8 cellular contexts compared by ENCODE assay signal in the genomic region with DNA sequence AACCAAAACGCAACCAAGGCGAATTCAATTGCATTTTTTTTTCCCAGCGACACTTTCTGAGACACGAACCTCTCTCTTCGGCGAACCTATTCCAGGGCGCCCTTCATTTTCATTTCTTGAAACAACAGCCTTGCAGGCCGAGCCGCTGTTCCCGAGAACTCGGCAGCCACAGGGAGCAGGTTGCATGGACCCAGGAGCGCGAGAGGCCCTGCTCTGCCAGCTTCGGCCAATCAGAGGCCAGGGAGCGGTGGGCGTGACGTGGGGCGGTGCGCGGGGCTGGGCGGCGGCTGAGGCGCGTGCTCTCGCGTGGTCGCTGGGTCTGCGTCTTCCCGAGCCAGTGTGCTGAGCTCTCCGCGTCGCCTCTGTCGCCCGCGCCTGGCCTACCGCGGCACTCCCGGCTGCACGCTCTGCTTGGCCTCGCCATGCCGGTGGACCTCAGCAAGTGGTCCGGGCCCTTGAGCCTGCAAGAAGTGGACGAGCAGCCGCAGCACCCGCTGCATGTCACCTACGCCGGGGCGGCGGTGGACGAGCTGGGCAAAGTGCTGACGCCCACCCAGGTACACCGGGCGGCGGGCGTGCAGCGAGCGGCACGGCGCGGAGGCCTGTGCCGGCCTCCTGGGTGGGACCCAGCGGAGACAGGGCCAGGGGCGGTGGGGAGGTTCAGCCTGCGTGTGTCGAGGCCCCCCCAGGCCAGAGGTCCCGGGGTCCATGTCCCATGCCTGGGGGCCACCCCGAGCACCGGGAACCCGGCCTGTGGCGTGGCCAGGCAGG. TPM values are rescaled to one million over a fixed set of nuclear protein-coding genes. Genes with fewer than 3 reads are reported as not detected.
DNase-seq lines count a peak whose midpoint lies in the region; ATAC-seq and TF ChIP-seq lines count a peak whose summit lies in the region.

PEBP1 (plus strand) TSS at position 337 of the 771 bp plus-strand sequence; CDS start at position 423, 86 bp downstream.

- TF ChIP-seq CTCF in GM12874 (IDR thresholded peaks at IDR 0.05; ENCODE audit: insufficient read depth, low read depth, low read length) = peak; percentile 14; the same call in 1 of the 2 replicates
- TF ChIP-seq CTCF in adrenal gland (IDR thresholded peaks at IDR 0.05) = no peak
- TF ChIP-seq CTCF in heart left ventricle (IDR thresholded peaks at IDR 0.05) = peak in 1 of 12 donors; percentile 25
- no peak for TF ChIP-seq CTCF in type B pancreatic cell (conservative IDR thresholded peaks at IDR 0.05)

- H3K36me3 ChIP-seq in adrenal gland (replicated peaks in 1 of 2) = peaks cover 0 to 30% of the 10 kb centered on the region in 2 donors
- H3K36me3 ChIP-seq in heart left ventricle = peaks cover 0 to 34% (median 30%) of the 10 kb centered on the region in 9 donors

- intact Hi-C loops in adrenal gland (cut with DNase I) = no loop called here
- intact Hi-C loops in heart left ventricle (cut with DNase I) = loop anchor here in 3 of 10 donors (5.0 to 10.0 kb wide), 3 partner anchors 46 to 261 kb away; partner anchors contain the start of gene TAOK3 (in 1 of the 3)
- intact Hi-C loops in posterior cingulate gyrus (cut with DNase I) = loop anchor here (5.0 kb wide), 1 partner anchor 51 kb away; no protein-coding TSS in a partner anchor

- H3K9me3 ChIP-seq in adrenal gland (replicated peaks in 1 of 3) (no peaks in the 10 kb centered on the region), heart left ventricle (no peaks in the 10 kb centered on the region)

- peak; percentile 89 for DNase-seq in NCI-H1436 (lab: John Stamatoyannopoulos, UW)
- DNase-seq in T-helper 1 cell = peak; percentile 81 to 92 (median 88)
- peak; percentile 96 to 98 (median 97) for DNase-seq in adrenal gland
- peak; percentile 94 to 98 (median 96) for DNase-seq in heart left ventricle
- DNase-seq in posterior cingulate gyrus = peak; percentile 98 to 100 (median 99)
- peak; percentile 95 for DNase-seq in type B pancreatic cell (ENCODE audit: extremely low spot score, unreplicated experiment)

- peak; percentile 99 for ATAC-seq in HG02759 (IDR thresholded peaks at IDR 0.05; ENCODE audit: unreplicated experiment)
- peak; percentile 95 to 99 (median 99) for ATAC-seq in heart left ventricle

- no peaks in the 10 kb centered on the region for H3K27me3 Mint-ChIP-seq in type B pancreatic cell

- peak within 1 kb of the TSS; percentile 92 for H3K27ac Mint-ChIP-seq in type B pancreatic cell

- H3K27ac ChIP-seq in adrenal gland (peak within 1 kb of the TSS; percentile 82 to 99 (median 88)), heart left ventricle (peak within 1 kb of the TSS; percentile 63 to 92 (median 86))

- H3K4me1 ChIP-seq in adrenal gland (replicated peaks in 1 of 2) = peaks cover 33 to 49% of the 10 kb centered on the region in 2 donors
- H3K4me1 ChIP-seq in heart left ventricle = peaks cover 0 to 36% (median 16%) of the 10 kb centered on the region in 12 donors

- H3K4me3 Mint-ChIP-seq in type B pancreatic cell = peak within 1 kb of the TSS; percentile 98

- no peaks in the 10 kb centered on the region for H3K9me3 Mint-ChIP-seq in type B pancreatic cell

- TF ChIP-seq POLR2A in adrenal gland (IDR thresholded peaks at IDR 0.05) = peak; percentile 96 to 99
- TF ChIP-seq POLR2A in heart left ventricle (IDR thresholded peaks at IDR 0.05) = peak in 1 of 2 donors; percentile 87

- peak within 1 kb of the TSS; percentile 70 to 99 (median 97) for H3K4me3 ChIP-seq in adrenal gland
- H3K4me3 ChIP-seq in heart left ventricle = peak within 1 kb of the TSS; percentile 69 to 98 (median 87)

- H3K36me3 Mint-ChIP-seq in type B pancreatic cell = peaks cover 22% of the 10 kb centered on the region

- 0 to 2% (median 0%) methylated on average over 14 to 70 of the region's 70 CpGs for WGBS in adrenal gland, 4 donors
- WGBS in heart left ventricle, 4 donors = 0 to 1% (median 1%) methylated on average over 18 to 70 of the region's 70 CpGs

- H3K27me3 ChIP-seq in adrenal gland (no peaks in the 10 kb centered on the region), heart left ventricle (no peaks in the 10 kb centered on the region)

- H3K4me1 Mint-ChIP-seq in type B pancreatic cell (ENCODE audit: unreplicated experiment) = peaks cover 30% of the 10 kb centered on the region

RNA-seq across cellular contexts. Expression of gene PEBP1, which starts in this region (rescaled TPM):
- total RNA-seq in adrenal gland (1,000 to 10,000 TPM; 1,179 to 3,690 (median 2,679) TPM), heart left ventricle (100 to 1,000 TPM; 301 to 751 (median 420) TPM), type B pancreatic cell (ENCODE audit: low replicate concordance) (285 and 326 TPM in 2 replicates)
- polyA plus RNA-seq in adrenal gland (1,000 to 10,000 TPM; 1,847 to 2,719 (median 2,102) TPM), heart left ventricle (100 to 1,000 TPM; 295 to 554 TPM)

Comparison
In these comparisons a context has a peak if more than half of its experiments do, and no peak if none do; other contexts are left out.
1. Peak in every context shown above with its lines: DNase-seq, ATAC-seq, H3K4me3 ChIP-seq and H3K27ac ChIP-seq.